ENCODE assay signal across 34 cellular contexts in genomic region chr10:25191162-25191895, GRCh38. TPM values are rescaled to one million over a fixed set of nuclear protein-coding genes. Genes with fewer than 3 reads are reported as not detected.
"Had no signal": no experiment of that assay in that cellular context is flagged by ENCODE, and none has a peak within 500 bp of the region (broad histone marks: within the 10 kb centered on the region; RNA-seq: fewer than 3 reads in every experiment).

No MANE protein-coding gene starts in this region.

- H3K36me3 ChIP-seq: ascending aorta, breast epithelium, MG63, SJCRH30 had no signal

- DNase-seq: activated CD4-positive, alpha-beta T cell treated with anti-CD3 and anti-CD28 coated beads, Interleukin-2, amount 10 ng/mL, durations not matched to agents 24 days and 14 days; activated CD4-positive, alpha-beta T cell treated with anti-CD3 and anti-CD28 coated beads, Interleukin-2, amount 50 U/mL, for 4 hours; activated CD8-positive, alpha-beta T cell treated with anti-CD3 and anti-CD28 coated beads for 36 hours; activated effector memory CD4-positive, alpha-beta T cell treated with anti-CD3 and anti-CD28 coated beads, Interleukin-2, amount 50 U/mL, for 16 hours; activated naive CD4-positive, alpha-beta T cell; activated naive CD8-positive, alpha-beta T cell treated with anti-CD3 and anti-CD28 coated beads, Interleukin-2, amount 10 ng/mL, durations not matched to agents 7 days and 5 days; activated T-cell treated with anti-CD3 and anti-CD28 coated beads, Interleukin-2, amount 50 U/mL, for 1 hour; activated T-cell treated with anti-CD3 and anti-CD28 coated beads, Interleukin-2, amount 50 U/mL, for 72 hours; amygdala; body of pancreas; Kasumi-1; KG1; MG63; NCI-H1048; NCI-H1105 treated with DMSO at 0.1 percent for 48 hours; NCI-H1436; NCI-H1694; NCI-H1930; NCI-H2081 treated with DMSO at 0.1 percent for 48 hours; NCI-H345; NCI-H526; NCI-H774; SHP77; SJCRH30; T1000 had no signal

- H3K9me3 ChIP-seq: body of pancreas, MG63, SJCRH30 had no signal

- H3K36me3 Mint-ChIP-seq: activated naive CD4-positive, alpha-beta T cell treated with anti-CD3 and anti-CD28 coated beads, Interleukin-2, amount 50 U/mL, for 24 hours; activated naive CD8-positive, alpha-beta T cell treated with anti-CD3 and anti-CD28 coated beads, Interleukin-2, amount 10 ng/mL, durations not matched to agents 7 days and 5 days had no signal

- H3K4me3 Mint-ChIP-seq: activated CD4-positive, alpha-beta T cell treated with anti-CD3 and anti-CD28 coated beads, Interleukin-2, amount 10 ng/mL, durations not matched to agents 24 days and 14 days; activated CD8-positive, alpha-beta T cell treated with anti-CD3 and anti-CD28 coated beads for 36 hours; activated naive CD4-positive, alpha-beta T cell treated with anti-CD3 and anti-CD28 coated beads, Interleukin-2, amount 50 U/mL, for 24 hours; activated naive CD8-positive, alpha-beta T cell treated with anti-CD3 and anti-CD28 coated beads, Interleukin-2, amount 10 ng/mL, durations not matched to agents 7 days and 5 days; activated T-cell treated with anti-CD3 and anti-CD28 coated beads, Interleukin-2, amount 50 U/mL, for 72 hours; activated T-helper 17 cell treated with anti-CD3 and anti-CD28 coated beads, Interleukin-2, amount 50 U/mL, for 72 hours had no signal

- H3K27ac Mint-ChIP-seq: activated CD4-positive, alpha-beta T cell treated with anti-CD3 and anti-CD28 coated beads, Interleukin-2, amount 10 ng/mL, durations not matched to agents 24 days and 14 days; activated CD8-positive, alpha-beta T cell treated with anti-CD3 and anti-CD28 coated beads for 36 hours; activated naive CD4-positive, alpha-beta T cell treated with anti-CD3 and anti-CD28 coated beads, Interleukin-2, amount 50 U/mL, for 24 hours; activated naive CD8-positive, alpha-beta T cell treated with anti-CD3 and anti-CD28 coated beads, Interleukin-2, amount 10 ng/mL, durations not matched to agents 7 days and 5 days; activated T-cell treated with anti-CD3 and anti-CD28 coated beads, Interleukin-2, amount 50 U/mL, for 72 hours; activated T-helper 17 cell treated with anti-CD3 and anti-CD28 coated beads, Interleukin-2, amount 50 U/mL, for 72 hours had no signal

- H3K27ac ChIP-seq: ascending aorta, body of pancreas, breast epithelium, SJCRH30, SK-N-MC had no signal

- H3K9me3 Mint-ChIP-seq: activated naive CD4-positive, alpha-beta T cell treated with anti-CD3 and anti-CD28 coated beads, Interleukin-2, amount 50 U/mL, for 24 hours; activated naive CD8-positive, alpha-beta T cell treated with anti-CD3 and anti-CD28 coated beads, Interleukin-2, amount 10 ng/mL, durations not matched to agents 7 days and 5 days had no signal

- ATAC-seq: activated CD8-positive, alpha-beta T cell treated with anti-CD3 and anti-CD28 coated beads for 36 hours; activated T-cell treated with anti-CD3 and anti-CD28 coated beads, Interleukin-2, amount 50 U/mL, for 72 hours; activated T-helper 17 cell treated with anti-CD3 and anti-CD28 coated beads, Interleukin-2, amount 50 U/mL, for 72 hours; body of pancreas; Panc1 had no signal

- H3K27me3 Mint-ChIP-seq: activated CD4-positive, alpha-beta T cell treated with anti-CD3 and anti-CD28 coated beads, Interleukin-2, amount 10 ng/mL, durations not matched to agents 24 days and 14 days had no signal

- H3K4me1 Mint-ChIP-seq: activated CD4-positive, alpha-beta T cell treated with anti-CD3 and anti-CD28 coated beads, Interleukin-2, amount 10 ng/mL, durations not matched to agents 24 days and 14 days; activated naive CD4-positive, alpha-beta T cell treated with anti-CD3 and anti-CD28 coated beads, Interleukin-2, amount 50 U/mL, for 24 hours; activated naive CD8-positive, alpha-beta T cell treated with anti-CD3 and anti-CD28 coated beads, Interleukin-2, amount 10 ng/mL, durations not matched to agents 7 days and 5 days; activated T-helper 17 cell treated with anti-CD3 and anti-CD28 coated beads, Interleukin-2, amount 50 U/mL, for 72 hours had no signal

- H3K4me1 ChIP-seq: ascending aorta, body of pancreas, breast epithelium, SJCRH30 had no signal

- H3K27me3 ChIP-seq: ascending aorta, body of pancreas, breast epithelium, MG63 had no signal

- H3K4me3 ChIP-seq: ascending aorta, body of pancreas, breast epithelium, MG63, SJCRH30, SK-N-MC had no signal

RNA-seq across cellular contexts. Expression of gene GPR158, which starts 16.5 kb away (rescaled TPM):
- total RNA-seq: activated CD4-positive, alpha-beta T cell treated with anti-CD3 and anti-CD28 coated beads, Interleukin-2, amount 10 ng/mL, durations not matched to agents 24 days and 14 days; activated CD8-positive, alpha-beta memory T cell treated with anti-CD3 and anti-CD28 coated beads for 36 hours; activated CD8-positive, alpha-beta T cell treated with anti-CD3 and anti-CD28 coated beads for 36 hours; activated naive CD8-positive, alpha-beta T cell treated with anti-CD3 and anti-CD28 coated beads, Interleukin-2, amount 10 ng/mL, durations not matched to agents 7 days and 5 days; activated T-cell treated with anti-CD3 and anti-CD28 coated beads, Interleukin-2, amount 50 U/mL, for 72 hours; activated T-helper 17 cell treated with anti-CD3 and anti-CD28 coated beads, Interleukin-2, amount 50 U/mL, for 72 hours; ascending aorta; T-helper 1 cell treated with Interleukin-12 subunit alpha and Interleukin-12 subunit beta and Interleukin-4 antibody, amounts not matched to agents 30 ng/mL and 1 ng/mL, for 36 hours; T-helper 2 cell treated with Interferon-gamma antibody and Interleukin-4, amounts not matched to agents 100 ng/mL and 5 ng/mL, for 36 hours had no signal
